In genomic region chr6:12020187-12020791, GRCh38 we compare ENCODE assay signal across 2 cellular contexts.
TF ChIP-seq lines count a peak whose summit lies in the region.

No MANE protein-coding gene starts in this region.

TF ChIP-seq in IMR-90, 13 proteins besides CTCF, POLR2A, EP300 and RAD21:
- TF ChIP-seq MXI1 (IDR thresholded peaks at IDR 0.05; ENCODE audit: borderline replicate concordance, low read depth, low read length) (no peak), NFE2L2 (IDR thresholded peaks at IDR 0.05; ENCODE audit: low read depth, low read length) (no peak), SMC3 (IDR thresholded peaks at IDR 0.05; ENCODE audit: low read depth, low read length) (no peak), RCOR1 (IDR thresholded peaks at IDR 0.05; ENCODE audit: insufficient replicate concordance, low read length) (no peak), FOS (IDR thresholded peaks at IDR 0.05; ENCODE audit: low read depth, low read length) (no peak), CHD1 (IDR thresholded peaks at IDR 0.05; ENCODE audit: low read depth, low read length) (no peak), BHLHE40 (IDR thresholded peaks at IDR 0.05; ENCODE audit: low read depth, low read length) (no peak), RFX5 (IDR thresholded peaks at IDR 0.05; ENCODE audit: low read depth, low read length) (no peak), MAZ (IDR thresholded peaks at IDR 0.05; ENCODE audit: borderline replicate concordance, low read depth, low read length) (no peak), CEBPB (IDR thresholded peaks at IDR 0.05; ENCODE audit: low read depth, low read length) (no peak), ELK1 (IDR thresholded peaks at IDR 0.05; ENCODE audit: borderline replicate concordance, low read depth, low read length) (no peak), MAFK (IDR thresholded peaks at IDR 0.05; ENCODE audit: low read depth, low read length) (no peak)
- TF ChIP-seq, protein P1, sequence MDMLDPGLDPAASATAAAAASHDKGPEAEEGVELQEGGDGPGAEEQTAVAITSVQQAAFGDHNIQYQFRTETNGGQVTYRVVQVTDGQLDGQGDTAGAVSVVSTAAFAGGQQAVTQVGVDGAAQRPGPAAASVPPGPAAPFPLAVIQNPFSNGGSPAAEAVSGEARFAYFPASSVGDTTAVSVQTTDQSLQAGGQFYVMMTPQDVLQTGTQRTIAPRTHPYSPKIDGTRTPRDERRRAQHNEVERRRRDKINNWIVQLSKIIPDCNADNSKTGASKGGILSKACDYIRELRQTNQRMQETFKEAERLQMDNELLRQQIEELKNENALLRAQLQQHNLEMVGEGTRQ (IDR thresholded peaks at IDR 0.05; ENCODE audit: low read depth, low read length): no peak

TF ChIP-seq in GM12878, 131 proteins besides CTCF, POLR2A, EP300 and RAD21:
- TF ChIP-seq SMAD5 (IDR thresholded peaks at IDR 0.05; ENCODE audit: low read depth): no peak
- no peak for TF ChIP-seq TARDBP (IDR thresholded peaks at IDR 0.05; ENCODE audit: borderline replicate concordance)
- TF ChIP-seq GABPA (IDR thresholded peaks at IDR 0.05; ENCODE audit: low read depth): no peak
- no peak for TF ChIP-seq RAD51 (IDR thresholded peaks at IDR 0.05)
- no peak for TF ChIP-seq ZNF274 (IDR thresholded peaks at IDR 0.05; ENCODE audit: insufficient read depth, insufficient read length)
- TF ChIP-seq, protein P2, sequence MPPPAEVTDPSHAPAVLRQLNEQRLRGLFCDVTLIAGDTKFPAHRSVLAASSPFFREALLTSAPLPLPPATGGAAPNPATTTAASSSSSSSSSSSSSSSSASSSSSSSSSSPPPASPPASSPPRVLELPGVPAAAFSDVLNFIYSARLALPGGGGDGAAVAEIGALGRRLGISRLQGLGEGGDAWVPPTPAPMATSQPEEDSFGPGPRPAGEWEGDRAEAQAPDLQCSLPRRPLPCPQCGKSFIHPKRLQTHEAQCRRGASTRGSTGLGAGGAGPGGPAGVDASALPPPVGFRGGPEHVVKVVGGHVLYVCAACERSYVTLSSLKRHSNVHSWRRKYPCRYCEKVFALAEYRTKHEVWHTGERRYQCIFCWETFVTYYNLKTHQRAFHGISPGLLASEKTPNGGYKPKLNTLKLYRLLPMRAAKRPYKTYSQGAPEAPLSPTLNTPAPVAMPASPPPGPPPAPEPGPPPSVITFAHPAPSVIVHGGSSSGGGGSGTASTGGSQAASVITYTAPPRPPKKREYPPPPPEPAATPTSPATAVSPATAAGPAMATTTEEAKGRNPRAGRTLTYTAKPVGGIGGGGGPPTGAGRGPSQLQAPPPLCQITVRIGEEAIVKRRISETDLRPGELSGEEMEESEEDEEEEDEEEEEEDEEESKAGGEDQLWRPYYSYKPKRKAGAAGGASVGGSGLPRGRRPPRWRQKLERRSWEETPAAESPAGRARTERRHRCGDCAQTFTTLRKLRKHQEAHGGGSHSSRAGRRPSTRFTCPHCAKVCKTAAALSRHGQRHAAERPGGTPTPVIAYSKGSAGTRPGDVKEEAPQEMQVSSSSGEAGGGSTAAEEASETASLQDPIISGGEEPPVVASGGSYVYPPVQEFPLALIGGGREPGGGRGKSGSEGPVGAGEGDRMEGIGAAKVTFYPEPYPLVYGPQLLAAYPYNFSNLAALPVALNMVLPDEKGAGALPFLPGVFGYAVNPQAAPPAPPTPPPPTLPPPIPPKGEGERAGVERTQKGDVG (CRISPR knock-in tag; IDR thresholded peaks at IDR 0.05): no peak
- no peak for TF ChIP-seq EZH2 (IDR thresholded peaks at IDR 0.05; ENCODE audit: borderline replicate concordance, control insufficient read depth, low read depth, low read length)
- TF ChIP-seq, protein P3, sequence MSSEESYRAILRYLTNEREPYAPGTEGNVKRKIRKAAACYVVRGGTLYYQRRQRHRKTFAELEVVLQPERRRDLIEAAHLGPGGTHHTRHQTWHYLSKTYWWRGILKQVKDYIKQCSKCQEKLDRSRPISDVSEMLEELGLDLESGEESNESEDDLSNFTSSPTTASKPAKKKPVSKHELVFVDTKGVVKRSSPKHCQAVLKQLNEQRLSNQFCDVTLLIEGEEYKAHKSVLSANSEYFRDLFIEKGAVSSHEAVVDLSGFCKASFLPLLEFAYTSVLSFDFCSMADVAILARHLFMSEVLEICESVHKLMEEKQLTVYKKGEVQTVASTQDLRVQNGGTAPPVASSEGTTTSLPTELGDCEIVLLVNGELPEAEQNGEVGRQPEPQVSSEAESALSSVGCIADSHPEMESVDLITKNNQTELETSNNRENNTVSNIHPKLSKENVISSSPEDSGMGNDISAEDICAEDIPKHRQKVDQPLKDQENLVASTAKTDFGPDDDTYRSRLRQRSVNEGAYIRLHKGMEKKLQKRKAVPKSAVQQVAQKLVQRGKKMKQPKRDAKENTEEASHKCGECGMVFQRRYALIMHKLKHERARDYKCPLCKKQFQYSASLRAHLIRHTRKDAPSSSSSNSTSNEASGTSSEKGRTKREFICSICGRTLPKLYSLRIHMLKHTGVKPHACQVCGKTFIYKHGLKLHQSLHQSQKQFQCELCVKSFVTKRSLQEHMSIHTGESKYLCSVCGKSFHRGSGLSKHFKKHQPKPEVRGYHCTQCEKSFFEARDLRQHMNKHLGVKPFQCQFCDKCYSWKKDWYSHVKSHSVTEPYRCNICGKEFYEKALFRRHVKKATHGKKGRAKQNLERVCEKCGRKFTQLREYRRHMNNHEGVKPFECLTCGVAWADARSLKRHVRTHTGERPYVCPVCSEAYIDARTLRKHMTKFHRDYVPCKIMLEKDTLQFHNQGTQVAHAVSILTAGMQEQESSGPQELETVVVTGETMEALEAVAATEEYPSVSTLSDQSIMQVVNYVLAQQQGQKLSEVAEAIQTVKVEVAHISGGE (CRISPR knock-in tag; IDR thresholded peaks at IDR 0.05): no peak
- TF ChIP-seq DPF2 (IDR thresholded peaks at IDR 0.05): no peak
- TF ChIP-seq POLR2AphosphoS5 (IDR thresholded peaks at IDR 0.05; ENCODE audit: low read length): no peak; the same call in 1 of the 2 replicates
- TF ChIP-seq RFX5 (IDR thresholded peaks at IDR 0.05; ENCODE audit: low read depth, low read length): no peak
- TF ChIP-seq, protein P4, sequence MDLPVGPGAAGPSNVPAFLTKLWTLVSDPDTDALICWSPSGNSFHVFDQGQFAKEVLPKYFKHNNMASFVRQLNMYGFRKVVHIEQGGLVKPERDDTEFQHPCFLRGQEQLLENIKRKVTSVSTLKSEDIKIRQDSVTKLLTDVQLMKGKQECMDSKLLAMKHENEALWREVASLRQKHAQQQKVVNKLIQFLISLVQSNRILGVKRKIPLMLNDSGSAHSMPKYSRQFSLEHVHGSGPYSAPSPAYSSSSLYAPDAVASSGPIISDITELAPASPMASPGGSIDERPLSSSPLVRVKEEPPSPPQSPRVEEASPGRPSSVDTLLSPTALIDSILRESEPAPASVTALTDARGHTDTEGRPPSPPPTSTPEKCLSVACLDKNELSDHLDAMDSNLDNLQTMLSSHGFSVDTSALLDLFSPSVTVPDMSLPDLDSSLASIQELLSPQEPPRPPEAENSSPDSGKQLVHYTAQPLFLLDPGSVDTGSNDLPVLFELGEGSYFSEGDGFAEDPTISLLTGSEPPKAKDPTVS (IDR thresholded peaks at IDR 0.05; ENCODE audit: low read depth, low read length): no peak
- TF ChIP-seq ATF3 (IDR thresholded peaks at IDR 0.05; ENCODE audit: borderline replicate concordance, extremely low read depth, low read depth, low read length): no peak
- no peak for TF ChIP-seq HDGF (IDR thresholded peaks at IDR 0.05)
- TF ChIP-seq NR2F1 (conservative IDR thresholded peaks at IDR 0.05): no peak
- TF ChIP-seq, protein P5, sequence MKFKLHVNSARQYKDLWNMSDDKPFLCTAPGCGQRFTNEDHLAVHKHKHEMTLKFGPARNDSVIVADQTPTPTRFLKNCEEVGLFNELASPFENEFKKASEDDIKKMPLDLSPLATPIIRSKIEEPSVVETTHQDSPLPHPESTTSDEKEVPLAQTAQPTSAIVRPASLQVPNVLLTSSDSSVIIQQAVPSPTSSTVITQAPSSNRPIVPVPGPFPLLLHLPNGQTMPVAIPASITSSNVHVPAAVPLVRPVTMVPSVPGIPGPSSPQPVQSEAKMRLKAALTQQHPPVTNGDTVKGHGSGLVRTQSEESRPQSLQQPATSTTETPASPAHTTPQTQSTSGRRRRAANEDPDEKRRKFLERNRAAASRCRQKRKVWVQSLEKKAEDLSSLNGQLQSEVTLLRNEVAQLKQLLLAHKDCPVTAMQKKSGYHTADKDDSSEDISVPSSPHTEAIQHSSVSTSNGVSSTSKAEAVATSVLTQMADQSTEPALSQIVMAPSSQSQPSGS (IDR thresholded peaks at IDR 0.05; ENCODE audit: low read length): no peak
- no peak for TF ChIP-seq REST (IDR thresholded peaks at IDR 0.05; ENCODE audit: low read depth, low read length)
- no peak for TF ChIP-seq SMARCA5 (IDR thresholded peaks at IDR 0.05)
